Comparison of ENCODE assay signal across 8 cellular contexts in genomic region chr15:40878785-40879184, GRCh38. TPM values are rescaled to one million over a fixed set of nuclear protein-coding genes. Genes with fewer than 3 reads are reported as not detected.
DNase-seq lines count a peak whose midpoint lies in the region; ATAC-seq and TF ChIP-seq lines count a peak whose summit lies in the region.

No MANE protein-coding gene starts in this region.

- peaks cover 5% of the 10 kb centered on the region for H3K27me3 ChIP-seq in CD8-positive, alpha-beta memory T cell (ENCODE audit: insufficient read depth, low read length, poor library complexity, severe bottlenecking)

- peaks cover 7% of the 10 kb centered on the region for H3K27me3 Mint-ChIP-seq in nephron progenitor cell (ENCODE audit: low read depth, poor library complexity)
- H3K27me3 Mint-ChIP-seq in CD8-positive, alpha-beta memory T cell = peaks cover 6 to 8% of the 10 kb centered on the region in 2 donors

- intact Hi-C loops in sciatic nerve (cut with DNase I) = no loop called here

- POLR2A ChIA-PET in RWPE1 (lab: Yijun Ruan, JAX; ENCODE audit: low non-redundant PET) = no interaction called here
- POLR2A ChIA-PET in CD8-positive, alpha-beta memory T cell (lab: Charles Lee) = no interaction called here

- H3K4me3 Mint-ChIP-seq in nephron progenitor cell = no peak overlapping the region
- H3K4me3 Mint-ChIP-seq in CD8-positive, alpha-beta memory T cell = peak overlapping the region in 2 of 7 donors; percentile 48 to 51

- H3K27ac Mint-ChIP-seq in nephron progenitor cell = no peak overlapping the region
- no peak overlapping the region for H3K27ac Mint-ChIP-seq in CD8-positive, alpha-beta memory T cell

- H3K36me3 Mint-ChIP-seq in nephron progenitor cell (ENCODE audit: low read depth) = no peaks in the 10 kb centered on the region
- no peaks in the 10 kb centered on the region for H3K36me3 Mint-ChIP-seq in CD8-positive, alpha-beta memory T cell

- no peaks in the 10 kb centered on the region for H3K36me3 ChIP-seq in CD8-positive, alpha-beta memory T cell (ENCODE audit: insufficient read depth, low read length)

- peaks cover 6% of the 10 kb centered on the region for H3K4me1 Mint-ChIP-seq in nephron progenitor cell
- peaks cover 4 to 8% (median 5%) of the 10 kb centered on the region in 3 donors for H3K4me1 Mint-ChIP-seq in CD8-positive, alpha-beta memory T cell

- CTCF ChIA-PET in RWPE1 (lab: Yijun Ruan, JAX) = interaction anchor here (0.6 to 2.0 kb wide), 7 partner anchors 13 to 146 kb away, joined by 3 to 19 read pairs (median 6); partner anchors contain the start of gene VPS18
- CTCF ChIA-PET in CD8-positive, alpha-beta memory T cell (lab: Charles Lee) = no interaction called here

- H3K9me3 Mint-ChIP-seq in nephron progenitor cell = peaks cover 7% of the 10 kb centered on the region
- no peaks in the 10 kb centered on the region for H3K9me3 Mint-ChIP-seq in CD8-positive, alpha-beta memory T cell

- TF ChIP-seq CTCF in GM10266 (IDR thresholded peaks at IDR 0.05; ENCODE audit: control insufficient read depth, insufficient read depth, low read depth, missing control alignments) (no peak), RWPE1 (conservative IDR thresholded peaks at IDR 0.05; ENCODE audit: low read depth) (no peak), nephron progenitor cell (IDR thresholded peaks at IDR 0.05) (no peak)

- DNase-seq in GM10266 (ENCODE audit: extremely low spot score) (peak; percentile 75), RWPE1 (ENCODE audit: low spot score) (peak; percentile 90), iris pigment epithelial cell (ENCODE audit: low read depth) (peak; percentile 75), sciatic nerve (ENCODE audit: low spot score) (no peak), nephron progenitor cell (no peak), NCI-H69 (lab: John Stamatoyannopoulos, UW) (no peak)
- DNase-seq in CD8-positive, alpha-beta memory T cell = no peak

- peak overlapping the region; percentile 67 for H3K27ac ChIP-seq in RWPE1
- no peak overlapping the region for H3K27ac ChIP-seq in CD8-positive, alpha-beta memory T cell (ENCODE audit: low read depth, low read length)

- no peak overlapping the region for H3K4me3 ChIP-seq in CD8-positive, alpha-beta memory T cell (ENCODE audit: low read length)

- ATAC-seq in GM21786 (IDR thresholded peaks at IDR 0.05; ENCODE audit: unreplicated experiment) (peak; percentile 64), sciatic nerve (no peak)

- no peaks in the 10 kb centered on the region for H3K9me3 ChIP-seq in CD8-positive, alpha-beta memory T cell (ENCODE audit: low read length)

- no peaks in the 10 kb centered on the region for H3K4me1 ChIP-seq in CD8-positive, alpha-beta memory T cell (ENCODE audit: insufficient read depth, low read length)

RNA-seq across cellular contexts. Expression of gene RHOV, which starts 4.8 kb away (rescaled TPM):
- total RNA-seq in sciatic nerve = 0.22 TPM
- under 1 TPM; 0.24 to 0.40 TPM for total RNA-seq in CD8-positive, alpha-beta memory T cell
- not detected for polyA plus RNA-seq in CD8-positive, alpha-beta memory T cell

RNA-seq across cellular contexts. Expression of gene VPS18, which starts 15.5 kb away (rescaled TPM):
- 17.3 TPM for total RNA-seq in sciatic nerve
- total RNA-seq in CD8-positive, alpha-beta memory T cell = 10 to 100 TPM; 17.2 to 17.8 TPM
- polyA plus RNA-seq in CD8-positive, alpha-beta memory T cell = 23.0 TPM

RNA-seq across cellular contexts. Expression of gene SPINT1, which starts 34.9 kb away (rescaled TPM):
- total RNA-seq in sciatic nerve = 4.0 TPM
- total RNA-seq in CD8-positive, alpha-beta memory T cell = 1 to 10 TPM; 6.7 to 7.6 TPM
- 3.1 TPM for polyA plus RNA-seq in CD8-positive, alpha-beta memory T cell

RNA-seq across cellular contexts. Expression of gene PPP1R14D, which starts 50.3 kb away (rescaled TPM):
- total RNA-seq in sciatic nerve = not detected
- total RNA-seq in CD8-positive, alpha-beta memory T cell = not detected
- polyA plus RNA-seq in CD8-positive, alpha-beta memory T cell = not detected

RNA-seq across cellular contexts. Expression of gene DLL4, which starts 50.4 kb away (rescaled TPM):
- total RNA-seq in sciatic nerve = 33.3 TPM
- total RNA-seq in CD8-positive, alpha-beta memory T cell = not detected
- not detected for polyA plus RNA-seq in CD8-positive, alpha-beta memory T cell

Comparison
In these comparisons a context has a peak if more than half of its experiments do, and no peak if none do; other contexts are left out.
1. DNase-seq: peak in GM10266 (single experiment), RWPE1 (single experiment) and iris pigment epithelial cell (single experiment); none in sciatic nerve (single experiment), nephron progenitor cell (single experiment), NCI-H69 (single experiment) and CD8-positive, alpha-beta memory T cell (0 of 5).